8 cellular contexts compared by ENCODE assay signal in the genomic region with DNA sequence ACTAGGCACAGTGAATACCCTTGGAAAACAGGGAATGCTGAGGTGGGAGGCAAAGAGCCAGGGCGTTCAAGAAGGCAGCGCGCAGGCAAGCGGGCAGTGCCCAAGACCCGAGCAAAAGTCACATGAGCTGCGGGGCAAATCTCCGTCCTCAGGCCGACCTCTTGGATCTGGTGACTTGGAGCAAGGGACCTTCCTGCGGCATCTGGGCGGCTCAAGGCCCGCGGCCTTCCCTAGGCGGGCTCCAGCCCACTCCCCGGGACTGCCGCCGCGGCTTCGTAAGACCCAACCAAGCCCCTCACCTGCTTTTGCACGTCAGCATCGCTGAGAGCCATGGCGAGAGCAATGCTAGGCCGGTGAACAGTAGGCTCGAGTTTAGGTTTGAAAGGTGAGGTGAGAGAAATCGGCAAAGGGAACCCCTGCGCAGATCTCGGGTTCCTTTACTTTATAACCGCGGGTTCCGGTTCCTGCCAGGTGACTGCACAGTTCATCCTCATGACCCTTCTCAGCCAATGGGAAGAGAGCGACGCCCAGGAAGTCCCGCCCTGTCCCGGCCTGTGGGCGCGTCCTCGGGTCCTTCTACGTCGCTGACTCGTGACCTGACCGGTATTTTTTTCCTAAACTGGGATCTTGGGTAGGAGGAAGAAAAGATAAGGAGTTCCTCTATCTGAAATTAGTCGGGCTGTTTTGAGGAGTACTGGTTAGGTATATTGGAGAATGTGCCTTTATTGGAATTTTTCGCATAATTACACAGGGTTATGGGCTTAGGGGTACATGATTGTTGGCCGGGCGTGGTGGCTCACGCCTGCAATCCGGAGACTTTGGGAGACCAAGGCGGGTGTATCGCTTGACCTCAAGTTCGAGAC. TPM values are rescaled to one million over a fixed set of nuclear protein-coding genes. Genes with fewer than 3 reads are reported as not detected.
DNase-seq lines count a peak whose midpoint lies in the region; ATAC-seq lines count a peak whose summit lies in the region.

A gene (minus strand): TSS at position 446 of the 863 bp plus-strand sequence. CDS start 114 bp downstream, at position 332.

- H3K14ac ChIP-seq in mesenchymal stem cell (ENCODE audit: low read length in 2 of 2): peak within 1 kb of the TSS in 1 of 2 experiments; percentile 99

- H3K36me3 ChIP-seq in NT2/D1 (ENCODE audit: insufficient read depth, insufficient read length, low read length): peaks cover 5% of the 10 kb centered on the region
- no peaks in the 10 kb centered on the region for H3K36me3 ChIP-seq in endocrine pancreas (ENCODE audit: control insufficient read depth, insufficient read depth, low read length)
- peaks cover 8 to 21% of the 10 kb centered on the region in 2 experiments for H3K36me3 ChIP-seq in mesenchymal stem cell (ENCODE audit: control insufficient read depth in 1 of 2, insufficient read depth in 2 of 2, low read depth in 1 of 2, low read length in 2 of 2)

- H3K4me1 ChIP-seq in NT2/D1 (ENCODE audit: insufficient read depth, insufficient read length): no peaks in the 10 kb centered on the region
- H3K4me1 ChIP-seq in endocrine pancreas (ENCODE audit: control insufficient read depth, insufficient read depth, low read length): peaks cover 4% of the 10 kb centered on the region
- peaks cover 10% of the 10 kb centered on the region for H3K4me1 ChIP-seq in mesenchymal stem cell (ENCODE audit: control insufficient read depth, insufficient read depth, low read depth, low read length)

- H3K4ac ChIP-seq in mesenchymal stem cell (ENCODE audit: low read depth in 1 of 2, low read length in 2 of 2): peak within 1 kb of the TSS; percentile 84 to 97

- H3K9ac ChIP-seq in NT2/D1 (ENCODE audit: insufficient read length, low read depth) (peak within 1 kb of the TSS; percentile 99), endocrine pancreas (ENCODE audit: control insufficient read depth, insufficient read depth, low read length) (peak within 1 kb of the TSS; percentile 73), mesenchymal stem cell (ENCODE audit: low read length) (peak within 1 kb of the TSS; percentile 100)

- peak within 1 kb of the TSS; percentile 85 for H3K4me2 ChIP-seq in mesenchymal stem cell (ENCODE audit: low read length, poor library complexity, severe bottlenecking)

- DNase-seq in COR-L47 (lab: John Stamatoyannopoulos, UW) (peak; percentile 90), HUDEP-2 (lab: John Stamatoyannopoulos, UW; ENCODE audit: unreplicated experiment in 76 of 76) (peak; percentile 22 to 97 (median 90)), NT2/D1 (ENCODE audit: low read depth, low spot score) (peak; percentile 89), mesenchymal stem cell (peak; percentile 98)
- DNase-seq in activated CD8-positive, alpha-beta memory T cell treated with anti-CD3 and anti-CD28 coated beads, Interleukin-2, amount 10 ng/mL, durations not matched to agents 7 days and 5 days: peak; percentile 97
- peak; percentile 88 for DNase-seq in stimulated activated CD8-positive, alpha-beta memory T cell treated with anti-CD3 and anti-CD28 coated beads, Interleukin-12 subunit alpha, Interleukin-12 subunit beta, amount 100 ng/mL, for 4 hours (ENCODE audit: low read depth)

- peak within 1 kb of the TSS; percentile 84 for H3K4me3 Mint-ChIP-seq in activated CD8-positive, alpha-beta memory T cell treated with anti-CD3 and anti-CD28 coated beads, Interleukin-2, amount 10 ng/mL, durations not matched to agents 7 days and 5 days

- H3K4me3 ChIP-seq in NT2/D1 (ENCODE audit: insufficient read length, low read depth) (peak within 1 kb of the TSS; percentile 99), endocrine pancreas (ENCODE audit: control insufficient read depth, insufficient read depth, low read length) (peak within 1 kb of the TSS; percentile 97), mesenchymal stem cell (ENCODE audit: insufficient read depth in 1 of 2, low read depth in 1 of 2, low read length in 2 of 2) (peak within 1 kb of the TSS; percentile 99 to 100)

- H3K27ac ChIP-seq in mesenchymal stem cell (ENCODE audit: low read length, poor library complexity, severe bottlenecking): peak within 1 kb of the TSS; percentile 91

- H3K27me3 Mint-ChIP-seq in activated CD8-positive, alpha-beta memory T cell treated with anti-CD3 and anti-CD28 coated beads, Interleukin-2, amount 10 ng/mL, durations not matched to agents 7 days and 5 days: no peaks in the 10 kb centered on the region

- peak within 1 kb of the TSS; percentile 91 to 98 for H3K18ac ChIP-seq in mesenchymal stem cell (ENCODE audit: low read depth in 1 of 2, low read length in 2 of 2)

- peaks cover 9% of the 10 kb centered on the region for H3K36me3 Mint-ChIP-seq in activated CD8-positive, alpha-beta memory T cell treated with anti-CD3 and anti-CD28 coated beads, Interleukin-2, amount 10 ng/mL, durations not matched to agents 7 days and 5 days

- H4K91ac ChIP-seq in mesenchymal stem cell (ENCODE audit: low read length): peak within 1 kb of the TSS; percentile 96

- H3K9me3 ChIP-seq in NT2/D1 (ENCODE audit: insufficient read depth, low read length): no peaks in the 10 kb centered on the region
- H3K9me3 ChIP-seq in endocrine pancreas (ENCODE audit: control insufficient read depth, low read length): no peaks in the 10 kb centered on the region
- H3K9me3 ChIP-seq in mesenchymal stem cell (ENCODE audit: control insufficient read depth, low read length): no peaks in the 10 kb centered on the region

- peak within 1 kb of the TSS; percentile 100 for H4K8ac ChIP-seq in mesenchymal stem cell (ENCODE audit: low read length)

- H2BK12ac ChIP-seq in mesenchymal stem cell (ENCODE audit: low read length in 2 of 2): peak within 1 kb of the TSS in 1 of 2 experiments; percentile 34

- WGBS in mesenchymal stem cell: under 1% methylated on average over 48 of the region's 49 CpGs

- H2BK5ac ChIP-seq in mesenchymal stem cell (ENCODE audit: low read depth, low read length, poor library complexity, severe bottlenecking): peak within 1 kb of the TSS; percentile 95

- H2BK15ac ChIP-seq in mesenchymal stem cell (ENCODE audit: low read depth, poor library complexity, severe bottlenecking): no peak within 1 kb of the TSS

- H3K9me3 Mint-ChIP-seq in activated CD8-positive, alpha-beta memory T cell treated with anti-CD3 and anti-CD28 coated beads, Interleukin-2, amount 10 ng/mL, durations not matched to agents 7 days and 5 days (ENCODE audit: low read depth): no peaks in the 10 kb centered on the region

- H3K27ac Mint-ChIP-seq in activated CD8-positive, alpha-beta memory T cell treated with anti-CD3 and anti-CD28 coated beads, Interleukin-2, amount 10 ng/mL, durations not matched to agents 7 days and 5 days: peak within 1 kb of the TSS; percentile 83

- H2BK120ac ChIP-seq in mesenchymal stem cell (ENCODE audit: low read depth, low read length): peak within 1 kb of the TSS; percentile 49

- H2AK5ac ChIP-seq in mesenchymal stem cell (ENCODE audit: low read length, severe bottlenecking): peak within 1 kb of the TSS; percentile 70

- CTCF ChIA-PET in activated CD8-positive, alpha-beta memory T cell treated with anti-CD3 and anti-CD28 coated beads, Interleukin-2, amount 10 ng/mL, durations not matched to agents 7 days and 5 days (lab: Charles Lee): no interaction called here

- no peak within 1 kb of the TSS for H2AFZ ChIP-seq in mesenchymal stem cell (ENCODE audit: low read depth, low read length)

- H3K4me1 Mint-ChIP-seq in activated CD8-positive, alpha-beta memory T cell treated with anti-CD3 and anti-CD28 coated beads, Interleukin-2, amount 10 ng/mL, durations not matched to agents 7 days and 5 days: peaks cover 27% of the 10 kb centered on the region

- peak within 1 kb of the TSS in 1 of 2 experiments; percentile 99 for H3K23ac ChIP-seq in mesenchymal stem cell (ENCODE audit: low read length in 2 of 2)

- H3K79me1 ChIP-seq in mesenchymal stem cell (replicated peaks; ENCODE audit: low read length, poor library complexity, severe bottlenecking): peaks cover 5% of the 10 kb centered on the region

- H3K27me3 ChIP-seq in NT2/D1 (ENCODE audit: insufficient read depth, insufficient read length) (no peaks in the 10 kb centered on the region), endocrine pancreas (ENCODE audit: control insufficient read depth, insufficient read depth, low read length) (no peaks in the 10 kb centered on the region), mesenchymal stem cell (ENCODE audit: control insufficient read depth in 1 of 2, insufficient read depth in 1 of 2, low read length in 2 of 2) (no peaks in the 10 kb centered on the region)

- peak; percentile 98 for ATAC-seq in GM21381 (IDR thresholded peaks at IDR 0.05; ENCODE audit: unreplicated experiment)
- peak; percentile 100 for ATAC-seq in activated CD8-positive, alpha-beta memory T cell treated with anti-CD3 and anti-CD28 coated beads, Interleukin-2, amount 10 ng/mL, durations not matched to agents 7 days and 5 days

RNA-seq across cellular contexts. Expression of the gene that starts here (rescaled TPM):
- 10 to 100 TPM; 78.4 to 97.5 TPM for total RNA-seq in activated CD8-positive, alpha-beta memory T cell treated with anti-CD3 and anti-CD28 coated beads, Interleukin-2, amount 10 ng/mL, durations not matched to agents 7 days and 5 days
- 206 TPM for polyA plus RNA-seq in mesenchymal stem cell (2013, experiment 1 of 2)
- 208 TPM for polyA plus RNA-seq in mesenchymal stem cell (2013, experiment 2 of 2)

Comparison
In these comparisons a context has a peak if more than half of its experiments do, and no peak if none do; other contexts are left out.
1. Peak in every context shown above with its lines: DNase-seq, ATAC-seq, H3K4me3 ChIP-seq and H3K27ac ChIP-seq.